In the genomic region with DNA sequence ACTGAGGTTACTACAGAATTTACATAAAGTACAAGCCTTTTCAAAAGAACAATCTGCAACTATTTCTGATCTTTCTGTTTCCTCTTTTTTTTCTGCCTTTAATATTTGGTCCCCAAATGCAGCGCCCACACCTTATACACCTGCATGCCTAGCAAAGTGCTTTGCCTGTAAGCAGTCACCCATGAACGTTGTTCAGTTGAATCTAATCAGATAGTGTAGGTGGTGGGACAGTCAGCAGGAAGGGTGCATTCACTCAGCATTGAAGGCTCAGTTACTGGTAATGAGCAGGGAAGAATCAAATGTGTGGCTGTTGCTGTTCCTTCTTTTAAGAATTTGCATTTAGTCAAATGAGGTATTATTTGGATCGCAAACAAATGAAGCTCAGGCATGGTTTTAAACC, we compare ENCODE assay signal across 12 cellular contexts.
DNase-seq lines count a peak whose midpoint lies in the region; ATAC-seq, FAIRE-seq and TF ChIP-seq lines count a peak whose summit lies in the region.
"Had no signal": no experiment of that assay in that cellular context is flagged by ENCODE, and none has a peak within 500 bp of the region (broad histone marks: within the 10 kb centered on the region; RNA-seq: fewer than 3 reads in every experiment).

No MANE protein-coding gene starts in this region.

- intact Hi-C loops in posterior cingulate gyrus (cut with DNase I): no loop called here

- no peaks in the 10 kb centered on the region for H3K27me3 ChIP-seq in astrocyte (ENCODE audit: insufficient read depth, low read length)

- H3K4me1 Mint-ChIP-seq in astrocyte (ENCODE audit: low read depth, unreplicated experiment) (peaks cover 26% of the 10 kb centered on the region), nephron progenitor cell (no peaks in the 10 kb centered on the region)

- H3K4me2 ChIP-seq in astrocyte (ENCODE audit: low read length): no peak overlapping the region

- H3K36me3 Mint-ChIP-seq in astrocyte (ENCODE audit: low read depth, unreplicated experiment): peaks cover 22% of the 10 kb centered on the region
- peaks cover 63% of the 10 kb centered on the region for H3K36me3 Mint-ChIP-seq in nephron progenitor cell (ENCODE audit: low read depth)

- H3K9me3 Mint-ChIP-seq in astrocyte (ENCODE audit: unreplicated experiment) (peaks cover 2% of the 10 kb centered on the region), nephron progenitor cell (no peaks in the 10 kb centered on the region)
- H3K9me3 Mint-ChIP-seq: dendritic cell treated with granulocyte-macrophage colony-stimulating factor and Interleukin-4, amounts not matched to agents 40 ng/mL and 50 ng/mL, for 4 days; naive thymus-derived CD8-positive, alpha-beta T cell had no signal

- H3K4me3 ChIP-seq in astrocyte (ENCODE audit: insufficient read depth, low read depth, low read length): no peak overlapping the region

- no peaks in the 10 kb centered on the region for H3K9me3 ChIP-seq in astrocyte (ENCODE audit: insufficient read depth, low read depth, low read length)

- H2AFZ ChIP-seq in astrocyte (ENCODE audit: low read depth, low read length): no peak overlapping the region

- DNase-seq in GM18507 (ENCODE audit: extremely low spot score, insufficient read length, low read depth): no peak
- no peak for DNase-seq in astrocyte (ENCODE audit: low read depth)
- no peak for DNase-seq in posterior cingulate gyrus
- no peak for DNase-seq in NCI-H128 (lab: John Stamatoyannopoulos, UW; ENCODE audit: unreplicated experiment)
- no peak for DNase-seq in nephron progenitor cell
- DNase-seq in NCI-H2171 (lab: John Stamatoyannopoulos, UW): no peak
- DNase-seq: KG1; naive thymus-derived CD8-positive, alpha-beta T cell; NCI-H69 had no signal

- H3K27me3 Mint-ChIP-seq in astrocyte (ENCODE audit: low read depth, unreplicated experiment) (no peaks in the 10 kb centered on the region), nephron progenitor cell (ENCODE audit: low read depth, poor library complexity) (no peaks in the 10 kb centered on the region)
- H3K27me3 Mint-ChIP-seq: dendritic cell treated with granulocyte-macrophage colony-stimulating factor and Interleukin-4, amounts not matched to agents 40 ng/mL and 50 ng/mL, for 4 days; naive thymus-derived CD8-positive, alpha-beta T cell had no signal

- peaks cover 7% of the 10 kb centered on the region for H3K36me3 ChIP-seq in astrocyte (ENCODE audit: insufficient read depth, low read length)

- TF ChIP-seq CTCF in astrocyte (IDR thresholded peaks at IDR 0.05; ENCODE audit: insufficient read depth, low read depth, low read length): no peak
- TF ChIP-seq CTCF in nephron progenitor cell (IDR thresholded peaks at IDR 0.05): no peak

- H3K4me3 Mint-ChIP-seq in astrocyte (ENCODE audit: unreplicated experiment): no peak overlapping the region
- H3K4me3 Mint-ChIP-seq in nephron progenitor cell: no peak overlapping the region
- H3K4me3 Mint-ChIP-seq: dendritic cell treated with granulocyte-macrophage colony-stimulating factor and Interleukin-4, amounts not matched to agents 40 ng/mL and 50 ng/mL, for 4 days; naive thymus-derived CD8-positive, alpha-beta T cell had no signal

- H4K20me1 ChIP-seq in astrocyte (ENCODE audit: insufficient read depth, low read length): no peaks in the 10 kb centered on the region

- no peak overlapping the region for H3K27ac ChIP-seq in astrocyte (ENCODE audit: low read depth, low read length)

- H3K27ac Mint-ChIP-seq in astrocyte (ENCODE audit: unreplicated experiment) (peak overlapping the region; percentile 17), nephron progenitor cell (no peak overlapping the region)
- H3K27ac Mint-ChIP-seq: dendritic cell treated with granulocyte-macrophage colony-stimulating factor and Interleukin-4, amounts not matched to agents 40 ng/mL and 50 ng/mL, for 4 days had no signal

- peaks cover 18% of the 10 kb centered on the region for H3K4me1 ChIP-seq in astrocyte (ENCODE audit: insufficient read depth, low read length)

- ATAC-seq in GM21390 (IDR thresholded peaks at IDR 0.05; ENCODE audit: unreplicated experiment) (peak; percentile 68), HG03097 (IDR thresholded peaks at IDR 0.05; ENCODE audit: low FRiP score, unreplicated experiment) (peak; percentile 52)
- ATAC-seq: naive thymus-derived CD8-positive, alpha-beta T cell had no signal

- FAIRE-seq in GM18507 (lab: Jason Lieb, UNC) (peak; percentile 78), astrocyte (lab: Jason Lieb, UNC) (no peak)

- no peaks in the 10 kb centered on the region for H3K79me2 ChIP-seq in astrocyte (ENCODE audit: insufficient read depth, low read length)

- H3K9ac ChIP-seq in astrocyte (ENCODE audit: low read length): no peak overlapping the region
